ENCODE assay signal across 2 cellular contexts in the genomic region with DNA sequence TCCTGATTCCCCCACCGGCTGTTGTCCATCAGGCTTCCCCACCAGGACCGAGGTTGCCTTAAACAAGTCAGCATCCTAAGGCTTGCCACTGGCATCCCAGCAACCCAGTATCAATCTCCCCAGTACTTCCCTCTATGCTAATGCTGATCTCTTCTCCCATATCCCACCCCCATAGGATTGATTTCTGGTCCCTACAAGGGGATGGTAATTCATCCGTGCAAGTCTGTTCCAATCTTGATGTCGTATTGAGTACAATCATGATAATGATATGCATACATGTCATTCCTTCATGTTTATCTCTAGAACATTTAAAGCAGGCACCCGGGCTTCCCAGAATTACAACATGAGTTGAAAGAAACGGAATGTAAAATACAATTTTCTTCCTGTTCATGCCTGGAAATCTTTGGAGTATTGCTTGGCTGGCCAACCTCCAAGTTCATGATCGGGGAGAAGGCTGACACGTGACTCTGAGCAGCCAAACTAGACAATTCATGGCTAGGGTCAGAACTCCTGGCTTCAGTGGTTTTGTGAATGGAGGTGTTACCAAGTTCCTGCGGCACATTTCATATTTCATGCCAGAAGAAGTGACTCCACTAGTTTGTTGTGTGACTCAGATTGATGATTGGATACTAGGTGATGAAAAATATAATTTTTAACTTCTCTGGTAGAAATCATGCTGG.
TF ChIP-seq lines count a peak whose summit lies in the region.

No MANE protein-coding gene starts in this region.

TF ChIP-seq in A549, 52 proteins besides CTCF, POLR2A, EP300 and RAD21 (continued from another document):
- TF ChIP-seq, protein P1, sequence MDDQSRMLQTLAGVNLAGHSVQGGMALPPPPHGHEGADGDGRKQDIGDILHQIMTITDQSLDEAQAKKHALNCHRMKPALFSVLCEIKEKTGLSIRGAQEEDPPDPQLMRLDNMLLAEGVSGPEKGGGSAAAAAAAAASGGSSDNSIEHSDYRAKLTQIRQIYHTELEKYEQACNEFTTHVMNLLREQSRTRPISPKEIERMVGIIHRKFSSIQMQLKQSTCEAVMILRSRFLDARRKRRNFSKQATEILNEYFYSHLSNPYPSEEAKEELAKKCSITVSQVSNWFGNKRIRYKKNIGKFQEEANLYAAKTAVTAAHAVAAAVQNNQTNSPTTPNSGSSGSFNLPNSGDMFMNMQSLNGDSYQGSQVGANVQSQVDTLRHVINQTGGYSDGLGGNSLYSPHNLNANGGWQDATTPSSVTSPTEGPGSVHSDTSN (IDR thresholded peaks at IDR 0.05), result no peak
- TF ChIP-seq CBX2 (IDR thresholded peaks at IDR 0.05; ENCODE audit: borderline replicate concordance, low read depth) (no peak), FOSL2 (IDR thresholded peaks at IDR 0.05) (peak; percentile 34; the same call in 1 of the 2 replicates), FOSL2 (CRISPR knock-in tag; IDR thresholded peaks at IDR 0.05) (peak; percentile 77), JUN (IDR thresholded peaks at IDR 0.05) (peak in 1 of 2 experiments; percentile 27; a peak in 1 of 5 replicates), RFX5 (IDR thresholded peaks at IDR 0.05) (no peak), FOXS1 (CRISPR knock-in tag; IDR thresholded peaks at IDR 0.05) (no peak), MAZ (IDR thresholded peaks at IDR 0.05; ENCODE audit: borderline replicate concordance, low read depth, low read length) (no peak), HMGXB4 (CRISPR knock-in tag; IDR thresholded peaks at IDR 0.05; ENCODE audit: borderline replicate concordance) (no peak), ZNF302 (CRISPR knock-in tag; IDR thresholded peaks at IDR 0.05) (no peak), EHF (CRISPR knock-in tag; IDR thresholded peaks at IDR 0.05) (no peak), HOXA7 (CRISPR knock-in tag; IDR thresholded peaks at IDR 0.05) (no peak)
- TF ChIP-seq, protein P2, sequence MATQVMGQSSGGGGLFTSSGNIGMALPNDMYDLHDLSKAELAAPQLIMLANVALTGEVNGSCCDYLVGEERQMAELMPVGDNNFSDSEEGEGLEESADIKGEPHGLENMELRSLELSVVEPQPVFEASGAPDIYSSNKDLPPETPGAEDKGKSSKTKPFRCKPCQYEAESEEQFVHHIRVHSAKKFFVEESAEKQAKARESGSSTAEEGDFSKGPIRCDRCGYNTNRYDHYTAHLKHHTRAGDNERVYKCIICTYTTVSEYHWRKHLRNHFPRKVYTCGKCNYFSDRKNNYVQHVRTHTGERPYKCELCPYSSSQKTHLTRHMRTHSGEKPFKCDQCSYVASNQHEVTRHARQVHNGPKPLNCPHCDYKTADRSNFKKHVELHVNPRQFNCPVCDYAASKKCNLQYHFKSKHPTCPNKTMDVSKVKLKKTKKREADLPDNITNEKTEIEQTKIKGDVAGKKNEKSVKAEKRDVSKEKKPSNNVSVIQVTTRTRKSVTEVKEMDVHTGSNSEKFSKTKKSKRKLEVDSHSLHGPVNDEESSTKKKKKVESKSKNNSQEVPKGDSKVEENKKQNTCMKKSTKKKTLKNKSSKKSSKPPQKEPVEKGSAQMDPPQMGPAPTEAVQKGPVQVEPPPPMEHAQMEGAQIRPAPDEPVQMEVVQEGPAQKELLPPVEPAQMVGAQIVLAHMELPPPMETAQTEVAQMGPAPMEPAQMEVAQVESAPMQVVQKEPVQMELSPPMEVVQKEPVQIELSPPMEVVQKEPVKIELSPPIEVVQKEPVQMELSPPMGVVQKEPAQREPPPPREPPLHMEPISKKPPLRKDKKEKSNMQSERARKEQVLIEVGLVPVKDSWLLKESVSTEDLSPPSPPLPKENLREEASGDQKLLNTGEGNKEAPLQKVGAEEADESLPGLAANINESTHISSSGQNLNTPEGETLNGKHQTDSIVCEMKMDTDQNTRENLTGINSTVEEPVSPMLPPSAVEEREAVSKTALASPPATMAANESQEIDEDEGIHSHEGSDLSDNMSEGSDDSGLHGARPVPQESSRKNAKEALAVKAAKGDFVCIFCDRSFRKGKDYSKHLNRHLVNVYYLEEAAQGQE (IDR thresholded peaks at IDR 0.05), result no peak
- TF ChIP-seq, protein P3, sequence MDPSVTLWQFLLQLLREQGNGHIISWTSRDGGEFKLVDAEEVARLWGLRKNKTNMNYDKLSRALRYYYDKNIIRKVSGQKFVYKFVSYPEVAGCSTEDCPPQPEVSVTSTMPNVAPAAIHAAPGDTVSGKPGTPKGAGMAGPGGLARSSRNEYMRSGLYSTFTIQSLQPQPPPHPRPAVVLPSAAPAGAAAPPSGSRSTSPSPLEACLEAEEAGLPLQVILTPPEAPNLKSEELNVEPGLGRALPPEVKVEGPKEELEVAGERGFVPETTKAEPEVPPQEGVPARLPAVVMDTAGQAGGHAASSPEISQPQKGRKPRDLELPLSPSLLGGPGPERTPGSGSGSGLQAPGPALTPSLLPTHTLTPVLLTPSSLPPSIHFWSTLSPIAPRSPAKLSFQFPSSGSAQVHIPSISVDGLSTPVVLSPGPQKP (IDR thresholded peaks at IDR 0.05; ENCODE audit: low read depth, low read length), result no peak

TF ChIP-seq in IMR-90, 13 proteins besides CTCF, POLR2A, EP300 and RAD21 (continued from another document):
- TF ChIP-seq USF2 (IDR thresholded peaks at IDR 0.05; ENCODE audit: low read depth, low read length) (peak; percentile 35; the same call in 1 of the 2 replicates), MXI1 (IDR thresholded peaks at IDR 0.05; ENCODE audit: borderline replicate concordance, low read depth, low read length) (peak; percentile 59; the same call in 1 of the 2 replicates), BHLHE40 (IDR thresholded peaks at IDR 0.05; ENCODE audit: low read depth, low read length) (peak; percentile 85), CHD1 (IDR thresholded peaks at IDR 0.05; ENCODE audit: low read depth, low read length) (no peak; the same call in 1 of the 2 replicates), SMC3 (IDR thresholded peaks at IDR 0.05; ENCODE audit: low read depth, low read length) (0 out of 2 replicates have a peak, but pooled peaks have one; percentile 7), MAFK (IDR thresholded peaks at IDR 0.05; ENCODE audit: low read depth, low read length) (peak; percentile 35; the same call in 1 of the 2 replicates), NFE2L2 (IDR thresholded peaks at IDR 0.05; ENCODE audit: low read depth, low read length) (peak; percentile 34; the same call in 1 of the 2 replicates), CEBPB (IDR thresholded peaks at IDR 0.05; ENCODE audit: low read depth, low read length) (peak; percentile 79), FOS (IDR thresholded peaks at IDR 0.05; ENCODE audit: low read depth, low read length) (peak; percentile 50)
